In the genomic region with DNA sequence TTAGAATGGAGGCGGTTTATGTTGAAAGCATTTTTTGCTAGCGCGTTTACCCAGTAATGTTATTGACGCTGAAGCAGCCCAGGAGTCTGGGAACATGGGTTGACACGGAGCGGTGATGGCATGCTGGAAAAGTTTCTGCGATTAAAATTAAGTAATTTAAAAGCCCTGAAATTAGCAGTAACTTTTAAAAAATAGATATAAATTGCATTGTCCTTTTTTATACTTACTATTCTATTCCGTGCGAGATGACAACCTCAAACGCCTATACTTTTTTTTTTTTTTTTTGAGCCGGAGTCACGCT, we compare ENCODE assay signal across 8 cellular contexts. TPM values are rescaled to one million over a fixed set of nuclear protein-coding genes. Genes with fewer than 3 reads are reported as not detected.
DNase-seq lines count a peak whose midpoint lies in the region; ATAC-seq, FAIRE-seq and TF ChIP-seq lines count a peak whose summit lies in the region.

No MANE protein-coding gene starts in this region.

- peak overlapping the region; percentile 67 for H3K4me2 ChIP-seq in HepG2 (ENCODE audit: low read depth, low read length)

- ATAC-seq in HepG2 = peak; percentile 20; the same call in 2 of the 3 replicates

- in situ Hi-C loops in HepG2 (cut with HindIII; ENCODE audit: extremely low pct_ligation_motif_present, low pct_unique_long_range_greater_than_20kb) = no loop called here

- no peak for DNase-seq in T-helper 2 cell treated with Interferon-gamma antibody and Interleukin-4, amounts not matched to agents 5 μg/mL and 100 μg/mL, for 36 hours (ENCODE audit: low spot score)
- DNase-seq in T-helper 2 cell = no peak
- no peak for DNase-seq in adrenal gland
- no peak for DNase-seq in HepG2 (ENCODE audit: low spot score)
- no peak for DNase-seq in NCI-H2171 treated with DMSO at 0.1 percent for 48 hours (lab: John Stamatoyannopoulos, UW)
- DNase-seq in occipital lobe (lab: John Stamatoyannopoulos, UW) = no peak
- no peak for DNase-seq in NCI-H1092 treated with DMSO at 0.1 percent for 48 hours (lab: John Stamatoyannopoulos, UW)

- peaks cover 0 to 7% of the 10 kb centered on the region in 2 donors for H3K36me3 ChIP-seq in adrenal gland (replicated peaks in 1 of 2)
- H3K36me3 ChIP-seq in HepG2 (replicated peaks in 1 of 2; ENCODE audit: control insufficient read depth in 1 of 2, insufficient read depth in 2 of 2, low read length in 2 of 2) = 0 out of 5 replicates have a peak, but pooled peaks cover 0 to 6% of the 10 kb centered on the region in 2 experiments

- peak overlapping the region in 4 of 5 donors; percentile 96 to 98 (median 98) for H3K27ac ChIP-seq in adrenal gland
- peak overlapping the region; percentile 16 for H3K27ac ChIP-seq in HepG2 (ENCODE audit: extremely low read length, insufficient read depth, low read length)
- peak overlapping the region; percentile 80 for H3K27ac ChIP-seq in temporal lobe (ENCODE audit: low read depth, low read length)

- H3K4me1 Mint-ChIP-seq in T-helper 2 cell treated with Interferon-gamma antibody and Interleukin-4, amounts not matched to agents 5 μg/mL and 100 μg/mL, for 36 hours (ENCODE audit: low read depth) = peaks cover 14% of the 10 kb centered on the region

- 1 to 6% (median 4%) methylated on average over 12 of the region's 12 CpGs for WGBS in adrenal gland, 4 donors
- WGBS in HepG2 (ENCODE audit: low lambda C conversion rate) = 55% methylated on average over 12 of the region's 12 CpGs

- H4K20me1 ChIP-seq in HepG2 (ENCODE audit: insufficient read depth, low read length) = no peaks in the 10 kb centered on the region

- no peak for TF ChIP-seq CTCF in adrenal gland (IDR thresholded peaks at IDR 0.05)
- no peak for TF ChIP-seq CTCF in HepG2 (CRISPR knock-in tag; IDR thresholded peaks at IDR 0.05)

- peaks cover 20% of the 10 kb centered on the region for H3K79me2 ChIP-seq in HepG2 (ENCODE audit: insufficient read depth, low read length)

- H3K9me3 ChIP-seq in adrenal gland (replicated peaks in 1 of 3) (no peaks in the 10 kb centered on the region), HepG2 (ENCODE audit: low read length) (peaks cover 23% of the 10 kb centered on the region; the same call in 1 of the 2 replicates)

- TF ChIP-seq POLR2A in adrenal gland (IDR thresholded peaks at IDR 0.05) = no peak
- TF ChIP-seq POLR2A in HepG2 (IDR thresholded peaks at IDR 0.05; ENCODE audit: insufficient read depth in 1 of 2, low read depth in 2 of 2, low read length in 2 of 2) = no peak

- TF ChIP-seq EP300 in HepG2 (IDR thresholded peaks at IDR 0.05; ENCODE audit: low read depth in 2 of 2, low read length in 2 of 2) (no peak), HepG2 (CRISPR knock-in tag; IDR thresholded peaks at IDR 0.05; ENCODE audit: borderline replicate concordance) (no peak)

- H3K4me3 ChIP-seq in adrenal gland (peak overlapping the region in 2 of 4 donors; percentile 73 to 74), HepG2 (replicated peaks in 1 of 3; ENCODE audit: insufficient read depth in 1 of 3, low read depth in 2 of 3, low read length in 3 of 3) (peak overlapping the region; percentile 57 to 64 (median 58))

- intact Hi-C loops in adrenal gland (cut with DNase I) (no loop called here), HepG2 (cut with micrococcal nuclease; ENCODE audit: unreplicated experiment) (no loop called here)

- CTCF ChIA-PET in HepG2 (lab: Yijun Ruan, JAX; ENCODE audit: low intra/inter-chr PET ratio, low total read pairs) = no interaction called here

- POLR2A ChIA-PET in HepG2 (lab: Yijun Ruan, JAX) = no interaction called here

- peaks cover 34% of the 10 kb centered on the region for H3K36me3 Mint-ChIP-seq in T-helper 2 cell treated with Interferon-gamma antibody and Interleukin-4, amounts not matched to agents 5 μg/mL and 100 μg/mL, for 36 hours (ENCODE audit: low read depth)

- FAIRE-seq in HepG2 (lab: Jason Lieb, UNC) = no peak

- no peaks in the 10 kb centered on the region for H3K27me3 Mint-ChIP-seq in T-helper 2 cell treated with Interferon-gamma antibody and Interleukin-4, amounts not matched to agents 5 μg/mL and 100 μg/mL, for 36 hours (ENCODE audit: low read depth)

- H3K9ac ChIP-seq in HepG2 (ENCODE audit: insufficient read depth, low read depth, low read length) = peak overlapping the region; percentile 33

- H2AFZ ChIP-seq in HepG2 (ENCODE audit: low read length) = no peak overlapping the region

- peak overlapping the region; percentile 91 for H3K27ac Mint-ChIP-seq in T-helper 2 cell treated with Interferon-gamma antibody and Interleukin-4, amounts not matched to agents 5 μg/mL and 100 μg/mL, for 36 hours

- peaks cover 28 to 29% of the 10 kb centered on the region in 2 donors for H3K4me1 ChIP-seq in adrenal gland (replicated peaks in 1 of 2)
- 0 out of 2 replicates have a peak, but pooled peaks cover 7% of the 10 kb centered on the region for H3K4me1 ChIP-seq in HepG2 (ENCODE audit: insufficient read depth, low read length)

- H3K27me3 ChIP-seq in adrenal gland = no peaks in the 10 kb centered on the region
- H3K27me3 ChIP-seq in HepG2 (ENCODE audit: control insufficient read depth in 1 of 2, insufficient read depth in 2 of 2, low read length in 2 of 2) = no peaks in the 10 kb centered on the region

- peak overlapping the region; percentile 89 for H3K4me3 Mint-ChIP-seq in T-helper 2 cell treated with Interferon-gamma antibody and Interleukin-4, amounts not matched to agents 5 μg/mL and 100 μg/mL, for 36 hours

- TF ChIP-seq RAD21 in HepG2 (CRISPR knock-in tag; IDR thresholded peaks at IDR 0.05) = no peak

- peaks cover 32% of the 10 kb centered on the region for H3K9me3 Mint-ChIP-seq in T-helper 2 cell treated with Interferon-gamma antibody and Interleukin-4, amounts not matched to agents 5 μg/mL and 100 μg/mL, for 36 hours

- no TSS peak for BruUV-seq in HepG2 (replicated peaks; lab: Mats Ljungman, UMichigan)

RNA-seq across cellular contexts. Expression of a gene that starts 0.6 kb away (rescaled TPM):
- total RNA-seq in adrenal gland = 10 to 100 TPM; 28.3 to 90.9 (median 58.2) TPM
- 10 to 100 TPM; 26.1 to 66.6 (median 39.4) TPM for polyA plus RNA-seq in adrenal gland
- total RNA-seq in HepG2 (2016; rRNA removed; fragmentation: Illumina TruSeq; extraction: Trizol) = 12.1 and 14.5 TPM in 2 replicates
- 1.8 and 1.9 TPM in 2 replicates for total RNA-seq in HepG2 (2016; cell fraction: cytosol; rRNA removed; fragmentation: Illumina TruSeq; extraction: Trizol; ENCODE audit: low read depth)
- total RNA-seq in HepG2 (2016; cell fraction: insoluble cytoplasmic fraction; rRNA removed; fragmentation: Illumina TruSeq; extraction: Trizol) = 13.3 and 13.9 TPM in 2 replicates
- total RNA-seq in HepG2 (2016; cell fraction: membrane; rRNA removed; fragmentation: Illumina TruSeq; extraction: Trizol) = 4.6 and 4.7 TPM in 2 replicates
- 12.9 and 16.9 TPM in 2 replicates for total RNA-seq in HepG2 (2016; cell fraction: nucleus; rRNA removed; fragmentation: Illumina TruSeq; extraction: Trizol)
- polyA plus RNA-seq in HepG2 (2011; rRNA removed) = 8.1 and 8.4 TPM in 2 replicates
- 4.1 and 5.1 TPM in 2 replicates for polyA plus RNA-seq in HepG2 (2011; cell fraction: cytosol; rRNA removed)
- polyA plus RNA-seq in HepG2 (2011; cell fraction: nucleus; rRNA removed) = 26.0 and 27.3 TPM in 2 replicates
- polyA plus RNA-seq in HepG2 (2012) = 8.0 and 9.4 TPM in 2 replicates
- polyA plus RNA-seq in HepG2 (2016; cell fraction: cytosol; fragmentation: Illumina TruSeq; extraction: Trizol; ENCODE audit: low read depth) = 0.28 and 0.32 TPM in 2 replicates
- polyA plus RNA-seq in HepG2 (2016; cell fraction: insoluble cytoplasmic fraction; fragmentation: Illumina TruSeq; extraction: Trizol; ENCODE audit: low read depth) = 6.5 TPM in 2 replicates
- 0.78 and 1.0 TPM in 2 replicates for polyA plus RNA-seq in HepG2 (2016; cell fraction: membrane; fragmentation: Illumina TruSeq; extraction: Trizol; ENCODE audit: low read depth)
- 19.2 and 24.1 TPM in 2 replicates for polyA plus RNA-seq in HepG2 (2016; cell fraction: nucleus; fragmentation: Illumina TruSeq; extraction: Trizol; ENCODE audit: insufficient read depth, low read depth)
- polyA minus RNA-seq in HepG2 (2011; rRNA and poly(A)+ RNA removed; ENCODE audit: low replicate concordance) = 11.3 and 19.4 TPM in 2 replicates
- 7.6 and 9.4 TPM in 2 replicates for polyA minus RNA-seq in HepG2 (2011; cell fraction: cytosol; rRNA and poly(A)+ RNA removed)
- 30.6 and 42.0 TPM in 2 replicates for polyA minus RNA-seq in HepG2 (2011; cell fraction: nucleus; rRNA and poly(A)+ RNA removed)
- total RNA-seq in temporal lobe = 32.5 TPM
- total RNA-seq in occipital lobe = 35.1 TPM

RNA-seq across cellular contexts. Expression of a gene that starts 28.9 kb away (rescaled TPM):
- total RNA-seq in adrenal gland (10 to 100 TPM; 20.3 to 48.8 (median 35.0) TPM), HepG2 (2016; rRNA removed; fragmentation: Illumina TruSeq; extraction: Trizol) (0.15 and 0.29 TPM in 2 replicates), temporal lobe (31.7 TPM), occipital lobe (24.3 TPM)
- polyA plus RNA-seq in adrenal gland (10 to 100 TPM; 17.5 to 45.4 (median 42.0) TPM), HepG2 (2011; rRNA removed) (0.17 and 0.38 TPM in 2 replicates)
- total RNA-seq in HepG2 (2016; cell fraction: cytosol; rRNA removed; fragmentation: Illumina TruSeq; extraction: Trizol; ENCODE audit: low read depth) = not detected in 2 replicates
- total RNA-seq in HepG2 (2016; cell fraction: insoluble cytoplasmic fraction; rRNA removed; fragmentation: Illumina TruSeq; extraction: Trizol) = 0.24 and 0.58 TPM in 2 replicates
- total RNA-seq in HepG2 (2016; cell fraction: membrane; rRNA removed; fragmentation: Illumina TruSeq; extraction: Trizol) = 0.19 and 0.24 TPM in 2 replicates
- total RNA-seq in HepG2 (2016; cell fraction: nucleus; rRNA removed; fragmentation: Illumina TruSeq; extraction: Trizol) = 0.56 TPM in 1 of 2 replicates, not detected in the other
- 0.07 and 0.13 TPM in 2 replicates for polyA plus RNA-seq in HepG2 (2011; cell fraction: cytosol; rRNA removed)
- 0.18 and 0.23 TPM in 2 replicates for polyA plus RNA-seq in HepG2 (2011; cell fraction: nucleus; rRNA removed)
- polyA plus RNA-seq in HepG2 (2012) = 0.37 and 0.46 TPM in 2 replicates
- polyA plus RNA-seq in HepG2 (2016; cell fraction: cytosol; fragmentation: Illumina TruSeq; extraction: Trizol; ENCODE audit: low read depth) = 0.14 TPM in 1 of 2 replicates, not detected in the other
- polyA plus RNA-seq in HepG2 (2016; cell fraction: insoluble cytoplasmic fraction; fragmentation: Illumina TruSeq; extraction: Trizol; ENCODE audit: low read depth) = 0.38 and 0.69 TPM in 2 replicates
- 0.07 and 0.23 TPM in 2 replicates for polyA plus RNA-seq in HepG2 (2016; cell fraction: membrane; fragmentation: Illumina TruSeq; extraction: Trizol; ENCODE audit: low read depth)
- polyA plus RNA-seq in HepG2 (2016; cell fraction: nucleus; fragmentation: Illumina TruSeq; extraction: Trizol; ENCODE audit: insufficient read depth, low read depth) = 0.48 and 1.3 TPM in 2 replicates
- polyA minus RNA-seq in HepG2 (2011; rRNA and poly(A)+ RNA removed; ENCODE audit: low replicate concordance) = not detected in 2 replicates
- polyA minus RNA-seq in HepG2 (2011; cell fraction: cytosol; rRNA and poly(A)+ RNA removed) = 0.26 and 0.89 TPM in 2 replicates
- polyA minus RNA-seq in HepG2 (2011; cell fraction: nucleus; rRNA and poly(A)+ RNA removed) = 0.64 TPM in 1 of 2 replicates, not detected in the other

RNA-seq across cellular contexts. Expression of a gene that starts 55.0 kb away (rescaled TPM):
- total RNA-seq in adrenal gland (10 to 100 TPM in 6 of 8 donors, 1 to 10 TPM in 2; 8.1 to 20.8 (median 14.4) TPM), HepG2 (2016; rRNA removed; fragmentation: Illumina TruSeq; extraction: Trizol) (5.3 and 6.2 TPM in 2 replicates), temporal lobe (16.5 TPM), occipital lobe (20.7 TPM)
- polyA plus RNA-seq in adrenal gland (10 to 100 TPM in 1 of 3 donors, 1 to 10 TPM in 2; 1.9 to 13.5 (median 4.2) TPM), HepG2 (2011; rRNA removed) (1.1 TPM in 2 replicates)
- total RNA-seq in HepG2 (2016; cell fraction: cytosol; rRNA removed; fragmentation: Illumina TruSeq; extraction: Trizol; ENCODE audit: low read depth) = 0.91 and 1.1 TPM in 2 replicates
- total RNA-seq in HepG2 (2016; cell fraction: insoluble cytoplasmic fraction; rRNA removed; fragmentation: Illumina TruSeq; extraction: Trizol) = 4.0 and 5.0 TPM in 2 replicates
- 1.2 and 1.6 TPM in 2 replicates for total RNA-seq in HepG2 (2016; cell fraction: membrane; rRNA removed; fragmentation: Illumina TruSeq; extraction: Trizol)
- 4.6 and 4.9 TPM in 2 replicates for total RNA-seq in HepG2 (2016; cell fraction: nucleus; rRNA removed; fragmentation: Illumina TruSeq; extraction: Trizol)
- 0.36 and 0.78 TPM in 2 replicates for polyA plus RNA-seq in HepG2 (2011; cell fraction: cytosol; rRNA removed)
- polyA plus RNA-seq in HepG2 (2011; cell fraction: nucleus; rRNA removed) = 0.63 and 1.4 TPM in 2 replicates
- 1.3 and 1.9 TPM in 2 replicates for polyA plus RNA-seq in HepG2 (2012)
- polyA plus RNA-seq in HepG2 (2016; cell fraction: cytosol; fragmentation: Illumina TruSeq; extraction: Trizol; ENCODE audit: low read depth) = 0.23 and 0.25 TPM in 2 replicates
- 2.3 and 2.6 TPM in 2 replicates for polyA plus RNA-seq in HepG2 (2016; cell fraction: insoluble cytoplasmic fraction; fragmentation: Illumina TruSeq; extraction: Trizol; ENCODE audit: low read depth)
- 0.31 and 0.59 TPM in 2 replicates for polyA plus RNA-seq in HepG2 (2016; cell fraction: membrane; fragmentation: Illumina TruSeq; extraction: Trizol; ENCODE audit: low read depth)
- 4.6 and 5.5 TPM in 2 replicates for polyA plus RNA-seq in HepG2 (2016; cell fraction: nucleus; fragmentation: Illumina TruSeq; extraction: Trizol; ENCODE audit: insufficient read depth, low read depth)
- polyA minus RNA-seq in HepG2 (2011; rRNA and poly(A)+ RNA removed; ENCODE audit: low replicate concordance) = 1.1 TPM in 1 of 2 replicates, not detected in the other
- 0.70 and 1.1 TPM in 2 replicates for polyA minus RNA-seq in HepG2 (2011; cell fraction: cytosol; rRNA and poly(A)+ RNA removed)
- polyA minus RNA-seq in HepG2 (2011; cell fraction: nucleus; rRNA and poly(A)+ RNA removed) = 4.5 and 9.7 TPM in 2 replicates

RNA-seq across cellular contexts. Expression of a gene that starts 59.3 kb away (rescaled TPM):
- total RNA-seq in adrenal gland (not detected), HepG2 (2016; rRNA removed; fragmentation: Illumina TruSeq; extraction: Trizol) (not detected in 2 replicates), temporal lobe (not detected), occipital lobe (not detected)
- polyA plus RNA-seq in adrenal gland (not detected), HepG2 (2011; rRNA removed) (0.03 TPM in 1 of 2 replicates, not detected in the other)
- total RNA-seq in HepG2 (2016; cell fraction: cytosol; rRNA removed; fragmentation: Illumina TruSeq; extraction: Trizol; ENCODE audit: low read depth) = not detected in 2 replicates
- total RNA-seq in HepG2 (2016; cell fraction: insoluble cytoplasmic fraction; rRNA removed; fragmentation: Illumina TruSeq; extraction: Trizol) = not detected in 2 replicates
- not detected in 2 replicates for total RNA-seq in HepG2 (2016; cell fraction: membrane; rRNA removed; fragmentation: Illumina TruSeq; extraction: Trizol)
- not detected in 2 replicates for total RNA-seq in HepG2 (2016; cell fraction: nucleus; rRNA removed; fragmentation: Illumina TruSeq; extraction: Trizol)
- polyA plus RNA-seq in HepG2 (2011; cell fraction: cytosol; rRNA removed) = 0.04 TPM in 1 of 2 replicates, not detected in the other
- not detected in 2 replicates for polyA plus RNA-seq in HepG2 (2011; cell fraction: nucleus; rRNA removed)
- polyA plus RNA-seq in HepG2 (2012) = not detected in 2 replicates
- not detected in 2 replicates for polyA plus RNA-seq in HepG2 (2016; cell fraction: cytosol; fragmentation: Illumina TruSeq; extraction: Trizol; ENCODE audit: low read depth)
- not detected in 2 replicates for polyA plus RNA-seq in HepG2 (2016; cell fraction: insoluble cytoplasmic fraction; fragmentation: Illumina TruSeq; extraction: Trizol; ENCODE audit: low read depth)
- polyA plus RNA-seq in HepG2 (2016; cell fraction: membrane; fragmentation: Illumina TruSeq; extraction: Trizol; ENCODE audit: low read depth) = not detected in 2 replicates
- polyA plus RNA-seq in HepG2 (2016; cell fraction: nucleus; fragmentation: Illumina TruSeq; extraction: Trizol; ENCODE audit: insufficient read depth, low read depth) = not detected in 2 replicates
- 0.09 TPM in 1 of 2 replicates, not detected in the other for polyA minus RNA-seq in HepG2 (2011; rRNA and poly(A)+ RNA removed; ENCODE audit: low replicate concordance)
- polyA minus RNA-seq in HepG2 (2011; cell fraction: cytosol; rRNA and poly(A)+ RNA removed) = not detected in 2 replicates
- not detected in 2 replicates for polyA minus RNA-seq in HepG2 (2011; cell fraction: nucleus; rRNA and poly(A)+ RNA removed)

Comparison
In these comparisons a context has a peak if more than half of its experiments do, and no peak if none do; other contexts are left out.
1. H3K27ac ChIP-seq: peak in every context shown above with its lines; median percentile 98 in adrenal gland; 80 in temporal lobe; 16 in HepG2.
2. RNA of a gene that starts 28.9 kb away (total RNA-seq): 20.3 to 48.8 TPM in adrenal gland, 31.7 TPM in temporal lobe (single experiment) and 24.3 TPM in occipital lobe (single experiment); 0.15 to 0.58 TPM in HepG2; every median in the first group is over 10 times any median in the second.